Comparison of ENCODE assay signal across 2 cellular contexts in the genomic region with DNA sequence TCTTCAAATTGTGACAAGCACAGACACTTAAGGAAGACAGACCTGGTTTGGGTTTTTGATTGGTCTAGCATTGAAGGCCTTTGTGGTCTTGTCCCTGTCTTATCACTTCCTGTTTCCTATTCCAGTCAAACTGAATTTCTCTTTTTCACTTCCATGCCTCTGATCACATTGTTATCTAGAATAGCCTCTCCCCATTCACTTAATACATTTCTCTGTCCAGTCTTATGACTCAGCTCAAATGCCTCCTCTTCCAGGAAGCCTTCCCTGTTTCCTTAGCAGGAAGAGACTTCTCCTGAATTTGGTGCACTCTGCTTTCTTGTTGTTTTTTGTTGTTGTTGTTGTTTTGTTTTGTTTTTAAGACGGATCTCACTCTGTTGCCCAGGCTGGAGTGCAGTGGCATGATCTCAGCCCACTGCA.
TF ChIP-seq lines count a peak whose summit lies in the region.

No MANE protein-coding gene starts in this region.

TF ChIP-seq in GM23338, 12 proteins besides CTCF, POLR2A, EP300 and RAD21 (continues in another document):
- TF ChIP-seq ZNF331 (CRISPR knock-in tag; IDR thresholded peaks at IDR 0.05; ENCODE audit: low read depth) (no peak), EZH2phosphoT487 (IDR thresholded peaks at IDR 0.05; ENCODE audit: unreplicated experiment) (no peak), NANOG (IDR thresholded peaks at IDR 0.05; ENCODE audit: borderline replicate concordance) (no peak), EZH2 (IDR thresholded peaks at IDR 0.05; ENCODE audit: low read depth, unreplicated experiment) (no peak), CREB1 (CRISPR knock-in tag; IDR thresholded peaks at IDR 0.05; ENCODE audit: low read depth) (no peak), JUNB (IDR thresholded peaks at IDR 0.05; ENCODE audit: unreplicated experiment) (no peak), STAT1 (IDR thresholded peaks at IDR 0.05; ENCODE audit: unreplicated experiment) (no peak), ZNF462 (CRISPR knock-in tag; IDR thresholded peaks at IDR 0.05) (no peak), ZNF114 (CRISPR knock-in tag; IDR thresholded peaks at IDR 0.05) (no peak), ETS1 (IDR thresholded peaks at IDR 0.05) (no peak)

TF ChIP-seq in H1, 55 proteins besides CTCF, POLR2A, EP300 and RAD21:
- TF ChIP-seq, protein P1, sequence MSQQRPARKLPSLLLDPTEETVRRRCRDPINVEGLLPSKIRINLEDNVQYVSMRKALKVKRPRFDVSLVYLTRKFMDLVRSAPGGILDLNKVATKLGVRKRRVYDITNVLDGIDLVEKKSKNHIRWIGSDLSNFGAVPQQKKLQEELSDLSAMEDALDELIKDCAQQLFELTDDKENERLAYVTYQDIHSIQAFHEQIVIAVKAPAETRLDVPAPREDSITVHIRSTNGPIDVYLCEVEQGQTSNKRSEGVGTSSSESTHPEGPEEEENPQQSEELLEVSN (IDR thresholded peaks at IDR 0.05): no peak
- TF ChIP-seq MAFK (IDR thresholded peaks at IDR 0.05; ENCODE audit: low read depth, low read length): no peak
- no peak for TF ChIP-seq RXRA (IDR thresholded peaks at IDR 0.05; ENCODE audit: insufficient read depth, low read depth, low read length)
- TF ChIP-seq, protein P2, sequence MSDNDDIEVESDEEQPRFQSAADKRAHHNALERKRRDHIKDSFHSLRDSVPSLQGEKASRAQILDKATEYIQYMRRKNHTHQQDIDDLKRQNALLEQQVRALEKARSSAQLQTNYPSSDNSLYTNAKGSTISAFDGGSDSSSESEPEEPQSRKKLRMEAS (IDR thresholded peaks at IDR 0.05): no peak
- TF ChIP-seq RBBP5 (IDR thresholded peaks at IDR 0.05; ENCODE audit: borderline replicate concordance, low read depth, low read length): no peak
